ENCODE assay signal across 17 cellular contexts in genomic region chr12:132341318-132342050, GRCh38. TPM values are rescaled to one million over a fixed set of nuclear protein-coding genes. Genes with fewer than 3 reads are reported as not detected.
DNase-seq lines count a peak whose midpoint lies in the region; ATAC-seq and TF ChIP-seq lines count a peak whose summit lies in the region.
"Had no signal": no experiment of that assay in that cellular context is flagged by ENCODE, and none has a peak within 500 bp of the region (broad histone marks: within the 10 kb centered on the region; RNA-seq: fewer than 3 reads in every experiment).

No MANE protein-coding gene starts in this region.

- H3K4me3 ChIP-seq in BLaER1 (no peak overlapping the region), HEK293 (ENCODE audit: low read depth, low read length) (no peak overlapping the region), NB4 (ENCODE audit: low read depth, low read length) (no peak overlapping the region)
- H3K4me3 ChIP-seq: GM12878, GM23248, HAP-1, K562 had no signal

- H3K4me2 ChIP-seq in BLaER1: peak overlapping the region; percentile 88

- POLR2A ChIA-PET in HEK293 (lab: Yijun Ruan, JAX): no interaction called here
- POLR2A ChIA-PET in WTC11 (lab: Charles Lee): no interaction called here
- POLR2A ChIA-PET in CD4-positive, alpha-beta T cell (lab: Charles Lee): no interaction called here

- peak; percentile 41 for DNase-seq in NB4 (ENCODE audit: low read depth)
- peak; percentile 11 for DNase-seq in SW480 (ENCODE audit: low spot score)
- DNase-seq in WTC11 (ENCODE audit: low spot score): no peak
- no peak for DNase-seq in erythroblast (lab: John Stamatoyannopoulos, UW)
- no peak for DNase-seq in cerebellum (ENCODE audit: low spot score)
- DNase-seq in CD4-positive, alpha-beta T cell: no peak
- DNase-seq: CD4-positive, alpha-beta memory T cell; DMS79 treated with DMSO at 0.1 percent for 48 hours had no signal

- peaks cover 6% of the 10 kb centered on the region; the same call in 1 of the 2 replicates for H3K9me3 Mint-ChIP-seq in WTC11
- H3K9me3 Mint-ChIP-seq in CD4-positive, alpha-beta T cell: no peaks in the 10 kb centered on the region
- H3K9me3 Mint-ChIP-seq: CD4-positive, alpha-beta memory T cell had no signal

- H3K27ac Mint-ChIP-seq in WTC11: no peak overlapping the region
- H3K27ac Mint-ChIP-seq in CD4-positive, alpha-beta T cell: no peak overlapping the region
- H3K27ac Mint-ChIP-seq: B cell had no signal

- TF ChIP-seq POLR2A in NB4 (IDR thresholded peaks at IDR 0.05; ENCODE audit: extremely low read depth, insufficient read length) (no peak), erythroblast (IDR thresholded peaks at IDR 0.05; ENCODE audit: low read length) (no peak)

- H3K36me3 ChIP-seq in BLaER1 (no peaks in the 10 kb centered on the region), HEK293 (ENCODE audit: control insufficient read depth in 2 of 2, insufficient read depth in 1 of 2, low read length in 2 of 2) (no peaks in the 10 kb centered on the region)
- H3K36me3 ChIP-seq: HAP-1 had no signal

- TF ChIP-seq CTCF in HEK293 (tag by site-specific recombination; IDR thresholded peaks at IDR 0.05) (no peak), NB4 (IDR thresholded peaks at IDR 0.05; ENCODE audit: low read depth, low read length) (no peak), WTC11 (IDR thresholded peaks at IDR 0.05) (no peak)
- TF ChIP-seq CTCF in CD4-positive, alpha-beta T cell (IDR thresholded peaks at IDR 0.05): no peak

- H3K4me3 Mint-ChIP-seq in WTC11: no peak overlapping the region
- H3K4me3 Mint-ChIP-seq in CD4-positive, alpha-beta T cell: no peak overlapping the region
- H3K4me3 Mint-ChIP-seq: B cell; CD4-positive, alpha-beta memory T cell had no signal

- H3K4me1 Mint-ChIP-seq in WTC11: no peaks in the 10 kb centered on the region
- peaks cover 8% of the 10 kb centered on the region for H3K4me1 Mint-ChIP-seq in CD4-positive, alpha-beta T cell (ENCODE audit: low read depth)
- H3K4me1 Mint-ChIP-seq: B cell had no signal

- CTCF ChIA-PET in HEK293 (lab: Yijun Ruan, JAX) (no interaction called here), WTC11 (lab: Charles Lee) (interaction anchor here (0.7 to 2.6 kb wide), 21 partner anchors 10 to 188 kb away, joined by 3 to 26 read pairs (median 5); partner anchors contain the start of gene GALNT9)
- CTCF ChIA-PET in CD4-positive, alpha-beta T cell (lab: Charles Lee): no interaction called here

- H3K36me3 Mint-ChIP-seq in WTC11: no peaks in the 10 kb centered on the region
- H3K36me3 Mint-ChIP-seq in CD4-positive, alpha-beta T cell (ENCODE audit: low read depth): no peaks in the 10 kb centered on the region
- H3K36me3 Mint-ChIP-seq: CD4-positive, alpha-beta memory T cell had no signal

- H3K27me3 ChIP-seq in BLaER1: peaks cover 19% of the 10 kb centered on the region
- no peaks in the 10 kb centered on the region for H3K27me3 ChIP-seq in CD4-positive, alpha-beta T cell (ENCODE audit: control insufficient read depth, insufficient read depth, low read length)

- peak overlapping the region; percentile 35; the same call in 1 of the 2 replicates for H3K27ac ChIP-seq in BLaER1
- H3K27ac ChIP-seq in HEK293 (ENCODE audit: extremely low read depth, low read depth, low read length): no peak overlapping the region
- no peak overlapping the region for H3K27ac ChIP-seq in CD4-positive, alpha-beta T cell (ENCODE audit: low read depth, low read length)
- H3K27ac ChIP-seq: C4-2B, GM23248 had no signal

- no peak overlapping the region for H3K9ac ChIP-seq in BLaER1
- H3K9ac ChIP-seq: GM23248 had no signal

- ATAC-seq in WTC11: no peak
- ATAC-seq in CD4-positive, alpha-beta T cell (ENCODE audit: poor library complexity): no peak
- ATAC-seq: GM12878 had no signal

- H4K20me1 ChIP-seq in BLaER1: no peaks in the 10 kb centered on the region

- H3K9me3 ChIP-seq in BLaER1 (peaks cover 10% of the 10 kb centered on the region), HEK293 (ENCODE audit: control insufficient read depth, insufficient read depth, low read depth, low read length) (no peaks in the 10 kb centered on the region)
- no peaks in the 10 kb centered on the region for H3K9me3 ChIP-seq in CD4-positive, alpha-beta T cell (ENCODE audit: control insufficient read depth, low read length)
- H3K9me3 ChIP-seq: HAP-1 had no signal

- intact Hi-C loops in CD4-positive, alpha-beta T cell (cut with DNase I, micrococcal nuclease): loop anchor here in 1 of 2 experiments (5.0 kb wide), 1 partner anchor 174 kb away; no protein-coding TSS in a partner anchor

- peaks cover 44% of the 10 kb centered on the region for H3K27me3 Mint-ChIP-seq in WTC11 (ENCODE audit: low read depth)
- peaks cover 32% of the 10 kb centered on the region for H3K27me3 Mint-ChIP-seq in CD4-positive, alpha-beta T cell

- H3K4me1 ChIP-seq in BLaER1 (peaks cover 62% of the 10 kb centered on the region), HEK293 (ENCODE audit: control insufficient read depth, insufficient read depth, low read length) (no peaks in the 10 kb centered on the region)
- H3K4me1 ChIP-seq: HAP-1 had no signal

TF ChIP-seq in HEK293, 187 proteins besides CTCF, POLR2A, EP300 and RAD21 (continues in another document):
- TF ChIP-seq ZNF114 (tag by site-specific recombination; IDR thresholded peaks at IDR 0.05): no peak
- TF ChIP-seq ZFHX2 (tag by site-specific recombination; conservative IDR thresholded peaks at IDR 0.05): peak; percentile 64
- TF ChIP-seq ZSCAN18 (tag by site-specific recombination; IDR thresholded peaks at IDR 0.05): no peak
- no peak for TF ChIP-seq OSR2 (tag by site-specific recombination; IDR thresholded peaks at IDR 0.05)
- TF ChIP-seq ZBTB49 (tag by site-specific recombination; IDR thresholded peaks at IDR 0.05; ENCODE audit: low read depth): no peak

TF ChIP-seq in WTC11, 78 proteins besides CTCF, POLR2A, EP300 and RAD21 (continues in another document):
- no peak for TF ChIP-seq MXD4 (CRISPR knock-in tag; IDR thresholded peaks at IDR 0.05; ENCODE audit: borderline replicate concordance)
- TF ChIP-seq, protein P1, sequence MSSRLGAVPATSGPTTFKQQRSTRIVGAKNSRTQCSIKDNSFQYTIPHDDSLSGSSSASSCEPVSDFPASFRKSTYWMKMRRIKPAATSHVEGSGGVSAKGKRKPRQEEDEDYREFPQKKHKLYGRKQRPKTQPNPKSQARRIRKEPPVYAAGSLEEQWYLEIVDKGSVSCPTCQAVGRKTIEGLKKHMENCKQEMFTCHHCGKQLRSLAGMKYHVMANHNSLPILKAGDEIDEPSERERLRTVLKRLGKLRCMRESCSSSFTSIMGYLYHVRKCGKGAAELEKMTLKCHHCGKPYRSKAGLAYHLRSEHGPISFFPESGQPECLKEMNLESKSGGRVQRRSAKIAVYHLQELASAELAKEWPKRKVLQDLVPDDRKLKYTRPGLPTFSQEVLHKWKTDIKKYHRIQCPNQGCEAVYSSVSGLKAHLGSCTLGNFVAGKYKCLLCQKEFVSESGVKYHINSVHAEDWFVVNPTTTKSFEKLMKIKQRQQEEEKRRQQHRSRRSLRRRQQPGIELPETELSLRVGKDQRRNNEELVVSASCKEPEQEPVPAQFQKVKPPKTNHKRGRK (CRISPR knock-in tag; IDR thresholded peaks at IDR 0.05; ENCODE audit: borderline replicate concordance): no peak
- TF ChIP-seq ZBTB21 (CRISPR knock-in tag; IDR thresholded peaks at IDR 0.05; ENCODE audit: borderline replicate concordance): no peak
- TF ChIP-seq IRF2 (CRISPR knock-in tag; IDR thresholded peaks at IDR 0.05; ENCODE audit: borderline replicate concordance, low read depth): no peak
- TF ChIP-seq AR (CRISPR knock-in tag; IDR thresholded peaks at IDR 0.05): no peak
- TF ChIP-seq ZNF671 (CRISPR knock-in tag; IDR thresholded peaks at IDR 0.05): no peak
- no peak for TF ChIP-seq ETV6 (CRISPR knock-in tag; IDR thresholded peaks at IDR 0.05)
- TF ChIP-seq, protein P2, sequence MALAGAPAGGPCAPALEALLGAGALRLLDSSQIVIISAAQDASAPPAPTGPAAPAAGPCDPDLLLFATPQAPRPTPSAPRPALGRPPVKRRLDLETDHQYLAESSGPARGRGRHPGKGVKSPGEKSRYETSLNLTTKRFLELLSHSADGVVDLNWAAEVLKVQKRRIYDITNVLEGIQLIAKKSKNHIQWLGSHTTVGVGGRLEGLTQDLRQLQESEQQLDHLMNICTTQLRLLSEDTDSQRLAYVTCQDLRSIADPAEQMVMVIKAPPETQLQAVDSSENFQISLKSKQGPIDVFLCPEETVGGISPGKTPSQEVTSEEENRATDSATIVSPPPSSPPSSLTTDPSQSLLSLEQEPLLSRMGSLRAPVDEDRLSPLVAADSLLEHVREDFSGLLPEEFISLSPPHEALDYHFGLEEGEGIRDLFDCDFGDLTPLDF (CRISPR knock-in tag; IDR thresholded peaks at IDR 0.05): no peak

RNA-seq across cellular contexts. Expression of gene GALNT9, which starts 12.1 kb away (rescaled TPM):
- total RNA-seq in WTC11 (2021): 0.66 to 1.1 TPM (median 0.90 TPM) in 3 replicates
- 23.1 TPM for total RNA-seq in cerebellum
- total RNA-seq in CD4-positive, alpha-beta T cell: not detected
- total RNA-seq: CD4-positive, alpha-beta memory T cell; GM12878; HT-29; K562 had no signal

Comparison
In these comparisons a context has a peak if more than half of its experiments do, and no peak if none do; other contexts are left out.
1. DNase-seq: peak in NB4 (single experiment) and SW480 (single experiment); none in WTC11 (single experiment), erythroblast (0 of 2), cerebellum (single experiment) and CD4-positive, alpha-beta T cell (0 of 10).
2. RNA of gene GALNT9, which starts 12.1 kb away (total RNA-seq): 23.1 TPM in cerebellum (single experiment); 0.66 to 1.1 TPM in WTC11 and not detected in CD4-positive, alpha-beta T cell; every median in the first group is over 10 times any median in the second.